In genomic region chr1:53947172-53947835, GRCh38 we compare ENCODE assay signal across 8 cellular contexts. TPM values are rescaled to one million over a fixed set of nuclear protein-coding genes. Genes with fewer than 3 reads are reported as not detected.
DNase-seq lines count a peak whose midpoint lies in the region; ATAC-seq, FAIRE-seq and TF ChIP-seq lines count a peak whose summit lies in the region.

No MANE protein-coding gene starts in this region.

- H3K79me2 ChIP-seq in OCI-LY1 (ENCODE audit: insufficient read depth, low read length) (peaks cover 22% of the 10 kb centered on the region), parathyroid adenoma (no peaks in the 10 kb centered on the region)

- H4K20me1 ChIP-seq in OCI-LY1 (ENCODE audit: insufficient read depth, low read length): no peaks in the 10 kb centered on the region

- H3K4me3 Mint-ChIP-seq in endothelial cell (ENCODE audit: unreplicated experiment): peak overlapping the region; percentile 95

- H3K36me3 ChIP-seq in ES-I3 (ENCODE audit: insufficient read depth, low read length) (no peaks in the 10 kb centered on the region; the same call in 1 of the 2 replicates), OCI-LY1 (ENCODE audit: insufficient read depth, low read length) (peaks cover 14% of the 10 kb centered on the region; the same call in 1 of the 2 replicates), parathyroid adenoma (ENCODE audit: control insufficient read depth, insufficient read depth, low read length) (no peaks in the 10 kb centered on the region), small intestine (ENCODE audit: control insufficient read depth in 2 of 2, insufficient read depth in 2 of 2, low read length in 2 of 2) (no peaks in the 10 kb centered on the region)

- H3K27ac ChIP-seq in OCI-LY1 (ENCODE audit: low read depth, low read length, poor library complexity, severe bottlenecking): peak overlapping the region; percentile 48
- H3K27ac ChIP-seq in parathyroid adenoma: no peak overlapping the region
- H3K27ac ChIP-seq in small intestine (ENCODE audit: low read depth in 1 of 2, low read length in 1 of 2): no peak overlapping the region

- peaks cover 24% of the 10 kb centered on the region for H3K4me1 Mint-ChIP-seq in endothelial cell (ENCODE audit: unreplicated experiment)

- no peaks in the 10 kb centered on the region for H3K27me3 ChIP-seq in OCI-LY1 (ENCODE audit: insufficient read depth, low read length)
- no peaks in the 10 kb centered on the region for H3K27me3 ChIP-seq in parathyroid adenoma (ENCODE audit: control insufficient read depth, insufficient read depth, low read length)
- H3K27me3 ChIP-seq in small intestine (ENCODE audit: control insufficient read depth in 2 of 2, insufficient read depth in 2 of 2, low read length in 2 of 2): no peaks in the 10 kb centered on the region

- H3K27me3 Mint-ChIP-seq in endothelial cell (ENCODE audit: unreplicated experiment): peaks cover 10% of the 10 kb centered on the region

- peak overlapping the region; percentile 38 for H3K27ac Mint-ChIP-seq in endothelial cell (ENCODE audit: unreplicated experiment)

- no peak for ATAC-seq in HG03342 (IDR thresholded peaks at IDR 0.05; ENCODE audit: unreplicated experiment)

- H3K9ac ChIP-seq in ES-I3 (ENCODE audit: low read depth, low read length) (peak overlapping the region; percentile 91), OCI-LY1 (ENCODE audit: low read length) (peak overlapping the region; percentile 86), parathyroid adenoma (no peak overlapping the region)

- H3K9me3 Mint-ChIP-seq in endothelial cell (ENCODE audit: unreplicated experiment): no peaks in the 10 kb centered on the region

- no peaks in the 10 kb centered on the region for H3K9me2 ChIP-seq in OCI-LY1 (ENCODE audit: low read depth, low read length)

- TF ChIP-seq CTCF in OCI-LY1 (IDR thresholded peaks at IDR 0.05; ENCODE audit: low read length): no peak
- TF ChIP-seq CTCF in endothelial cell (IDR thresholded peaks at IDR 0.05; ENCODE audit: unreplicated experiment): no peak
- no peak for TF ChIP-seq CTCF in parathyroid adenoma (IDR thresholded peaks at IDR 0.05)

- H3K9me3 ChIP-seq in ES-I3 (ENCODE audit: control insufficient read depth, insufficient read depth, low read length): no peaks in the 10 kb centered on the region
- H3K9me3 ChIP-seq in OCI-LY1 (ENCODE audit: low read length): no peaks in the 10 kb centered on the region
- H3K9me3 ChIP-seq in parathyroid adenoma (ENCODE audit: control insufficient read depth, low read length): no peaks in the 10 kb centered on the region
- no peaks in the 10 kb centered on the region for H3K9me3 ChIP-seq in small intestine (ENCODE audit: control insufficient read depth, low read depth)

- peaks cover 11% of the 10 kb centered on the region for H3K36me3 Mint-ChIP-seq in endothelial cell (ENCODE audit: low read depth, unreplicated experiment)

- DNase-seq in endothelial cell (ENCODE audit: low spot score) (no peak), globus pallidus (ENCODE audit: low spot score) (no peak), small intestine (no peak), frontal cortex (ENCODE audit: low spot score in 2 of 2) (no peak)

- H3K4me1 ChIP-seq in ES-I3 (ENCODE audit: insufficient read depth, low read length): peaks cover 21% of the 10 kb centered on the region; the same call in 1 of the 2 replicates
- H3K4me1 ChIP-seq in OCI-LY1 (ENCODE audit: insufficient read depth, low read length, severe bottlenecking): peaks cover 40% of the 10 kb centered on the region
- H3K4me1 ChIP-seq in parathyroid adenoma: peaks cover 5% of the 10 kb centered on the region
- peaks cover 4 to 12% of the 10 kb centered on the region in 2 donors for H3K4me1 ChIP-seq in small intestine (ENCODE audit: control insufficient read depth in 2 of 2, insufficient read depth in 1 of 2, low read depth in 1 of 2, low read length in 1 of 2)

- H2AFZ ChIP-seq in OCI-LY1 (ENCODE audit: low read length): no peak overlapping the region
- H2AFZ ChIP-seq in parathyroid adenoma: no peak overlapping the region

- WGBS in small intestine, 3 donors: 52 to 60% (median 58%) methylated on average over 6 of the region's 6 CpGs

- H3K4me2 ChIP-seq in OCI-LY1 (ENCODE audit: low read length) (peak overlapping the region; percentile 89), parathyroid adenoma (ENCODE audit: low read length) (peak overlapping the region; percentile 82)

- FAIRE-seq in small intestine (lab: Jason Lieb, UNC) (no peak), frontal cortex (lab: Jason Lieb, UNC) (no peak)

- peak overlapping the region; percentile 96 for H3K4me3 ChIP-seq in OCI-LY1 (ENCODE audit: low read depth, low read length, poor library complexity, severe bottlenecking)
- H3K4me3 ChIP-seq in parathyroid adenoma (ENCODE audit: low read depth, low read length): peak overlapping the region; percentile 95
- peak overlapping the region in 1 of 2 donors; percentile 55 for H3K4me3 ChIP-seq in small intestine (ENCODE audit: low read depth in 1 of 2, low read length in 2 of 2)

- H3F3A ChIP-seq in OCI-LY1 (ENCODE audit: insufficient read depth, low read length): no peaks in the 10 kb centered on the region

RNA-seq across cellular contexts. Expression of gene LRRC42, which starts 1.2 kb away (rescaled TPM):
- total RNA-seq in endothelial cell (ENCODE audit: unreplicated experiment) (43.6 TPM), frontal cortex (21.2 TPM)
- polyA plus RNA-seq in small intestine: 10 to 100 TPM; 11.2 to 20.0 (median 17.8) TPM

RNA-seq across cellular contexts. Expression of gene IFT25, which starts 1.8 kb away (rescaled TPM):
- total RNA-seq in endothelial cell (ENCODE audit: unreplicated experiment) (27.7 TPM), frontal cortex (19.2 TPM)
- 10 to 100 TPM; 18.0 to 21.7 (median 18.9) TPM for polyA plus RNA-seq in small intestine

RNA-seq across cellular contexts. Expression of gene DIO1, which starts 53.3 kb away (rescaled TPM):
- total RNA-seq in endothelial cell (ENCODE audit: unreplicated experiment) (not detected), frontal cortex (not detected)
- polyA plus RNA-seq in small intestine: not detected

RNA-seq across cellular contexts. Expression of gene YIPF1, which starts 57.7 kb away (rescaled TPM):
- total RNA-seq in endothelial cell (ENCODE audit: unreplicated experiment): 26.3 TPM
- polyA plus RNA-seq in small intestine: 10 to 100 TPM; 19.0 to 26.2 (median 22.2) TPM
- 15.5 TPM for total RNA-seq in frontal cortex
